ENCODE assay signal across 9 cellular contexts in genomic region chr1:1907098-1907736, GRCh38.
DNase-seq lines count a peak whose midpoint lies in the region; ATAC-seq and TF ChIP-seq lines count a peak whose summit lies in the region.
"Had no signal": no experiment of that assay in that cellular context is flagged by ENCODE, and none has a peak within 500 bp of the region (broad histone marks: within the 10 kb centered on the region; RNA-seq: fewer than 3 reads in every experiment).

No MANE protein-coding gene starts in this region.

- no peak for TF ChIP-seq POLR2A in NB4 (IDR thresholded peaks at IDR 0.05; ENCODE audit: extremely low read depth, insufficient read length)

- H3K27ac Mint-ChIP-seq in T-helper 2 cell treated with Interferon-gamma antibody and Interleukin-4, amounts not matched to agents 5 μg/mL and 100 μg/mL, for 36 hours = no peak overlapping the region
- peak overlapping the region; percentile 75 for H3K27ac Mint-ChIP-seq in stimulated activated naive B cell treated with anti-CD40 and anti-IgM and Interleukin-4, amounts not matched to agents 10 μg/mL and 1 μg/mL and 100 μg/mL, for 72 hours
- no peak overlapping the region for H3K27ac Mint-ChIP-seq in activated T-cell treated with anti-CD3 and anti-CD28 coated beads, Interleukin-2, amount 50 U/mL, for 24 hours

- H3K4me3 ChIP-seq in NB4 (ENCODE audit: low read depth, low read length) = no peak overlapping the region

- ATAC-seq in stimulated activated naive B cell treated with anti-CD40 and anti-IgM and Interleukin-4, amounts not matched to agents 10 μg/mL and 1 μg/mL and 100 μg/mL, for 72 hours (replicated peaks) = peak; percentile 56 to 57
- ATAC-seq in HG03460 (IDR thresholded peaks at IDR 0.05; ENCODE audit: unreplicated experiment) = no peak
- ATAC-seq: naive thymus-derived CD4-positive, alpha-beta T cell had no signal

- peak overlapping the region; percentile 29 for H3K4me3 Mint-ChIP-seq in T-helper 2 cell treated with Interferon-gamma antibody and Interleukin-4, amounts not matched to agents 5 μg/mL and 100 μg/mL, for 36 hours
- peak overlapping the region; percentile 56 to 88 for H3K4me3 Mint-ChIP-seq in stimulated activated naive B cell treated with anti-CD40 and anti-IgM and Interleukin-4, amounts not matched to agents 10 μg/mL and 1 μg/mL and 100 μg/mL, for 72 hours
- H3K4me3 Mint-ChIP-seq in activated T-cell treated with anti-CD3 and anti-CD28 coated beads, Interleukin-2, amount 50 U/mL, for 24 hours = no peak overlapping the region

- no peaks in the 10 kb centered on the region for H3K9me3 Mint-ChIP-seq in T-helper 2 cell treated with Interferon-gamma antibody and Interleukin-4, amounts not matched to agents 5 μg/mL and 100 μg/mL, for 36 hours
- H3K9me3 Mint-ChIP-seq in stimulated activated naive B cell treated with anti-CD40 and anti-IgM and Interleukin-4, amounts not matched to agents 10 μg/mL and 1 μg/mL and 100 μg/mL, for 72 hours = no peaks in the 10 kb centered on the region
- no peaks in the 10 kb centered on the region for H3K9me3 Mint-ChIP-seq in activated T-cell treated with anti-CD3 and anti-CD28 coated beads, Interleukin-2, amount 50 U/mL, for 24 hours

- no peaks in the 10 kb centered on the region for H3K27me3 Mint-ChIP-seq in T-helper 2 cell treated with Interferon-gamma antibody and Interleukin-4, amounts not matched to agents 5 μg/mL and 100 μg/mL, for 36 hours (ENCODE audit: low read depth)
- H3K27me3 Mint-ChIP-seq in stimulated activated naive B cell treated with anti-CD40 and anti-IgM and Interleukin-4, amounts not matched to agents 10 μg/mL and 1 μg/mL and 100 μg/mL, for 72 hours = no peaks in the 10 kb centered on the region
- H3K27me3 Mint-ChIP-seq in activated T-cell treated with anti-CD3 and anti-CD28 coated beads, Interleukin-2, amount 50 U/mL, for 24 hours = no peaks in the 10 kb centered on the region
- H3K27me3 Mint-ChIP-seq: naive thymus-derived CD4-positive, alpha-beta T cell had no signal

- TF ChIP-seq CTCF in NB4 (IDR thresholded peaks at IDR 0.05; ENCODE audit: low read depth, low read length) = no peak

- H3K4me1 Mint-ChIP-seq in T-helper 2 cell treated with Interferon-gamma antibody and Interleukin-4, amounts not matched to agents 5 μg/mL and 100 μg/mL, for 36 hours (ENCODE audit: low read depth) = peaks cover 10% of the 10 kb centered on the region
- peaks cover 20 to 33% of the 10 kb centered on the region in 2 donors for H3K4me1 Mint-ChIP-seq in stimulated activated naive B cell treated with anti-CD40 and anti-IgM and Interleukin-4, amounts not matched to agents 10 μg/mL and 1 μg/mL and 100 μg/mL, for 72 hours
- peaks cover 13% of the 10 kb centered on the region for H3K4me1 Mint-ChIP-seq in activated T-cell treated with anti-CD3 and anti-CD28 coated beads, Interleukin-2, amount 50 U/mL, for 24 hours (ENCODE audit: low read depth)

- H3K36me3 Mint-ChIP-seq in T-helper 2 cell treated with Interferon-gamma antibody and Interleukin-4, amounts not matched to agents 5 μg/mL and 100 μg/mL, for 36 hours (ENCODE audit: low read depth) = no peaks in the 10 kb centered on the region
- no peaks in the 10 kb centered on the region for H3K36me3 Mint-ChIP-seq in stimulated activated naive B cell treated with anti-CD40 and anti-IgM and Interleukin-4, amounts not matched to agents 10 μg/mL and 1 μg/mL and 100 μg/mL, for 72 hours
- H3K36me3 Mint-ChIP-seq in activated T-cell treated with anti-CD3 and anti-CD28 coated beads, Interleukin-2, amount 50 U/mL, for 24 hours (ENCODE audit: low read depth) = no peaks in the 10 kb centered on the region
- H3K36me3 Mint-ChIP-seq: naive thymus-derived CD4-positive, alpha-beta T cell had no signal

- no peak for DNase-seq in T-helper 2 cell treated with Interferon-gamma antibody and Interleukin-4, amounts not matched to agents 5 μg/mL and 100 μg/mL, for 36 hours (ENCODE audit: low spot score)
- DNase-seq in T-helper 2 cell = no peak
- DNase-seq in NB4 (ENCODE audit: low read depth) = peak; percentile 50
- DNase-seq in dedifferentiated amniotic fluid mesenchymal stem cell (ENCODE audit: extremely low spot score) = peak; percentile 53
- DNase-seq in stimulated activated naive B cell treated with anti-CD40 and anti-IgM and Interleukin-4, amounts not matched to agents 10 μg/mL and 1 μg/mL and 100 μg/mL, for 72 hours = peak; percentile 68
- no peak for DNase-seq in activated T-cell treated with anti-CD3 and anti-CD28 coated beads, Interleukin-2, amount 50 U/mL, for 24 hours
- no peak for DNase-seq in stimulated activated naive CD4-positive, alpha-beta T cell (lab: John Stamatoyannopoulos, UW)
- DNase-seq: naive thymus-derived CD4-positive, alpha-beta T cell had no signal

Comparison
In these comparisons a context has a peak if more than half of its experiments do, and no peak if none do; other contexts are left out.
1. DNase-seq: peak in NB4 (single experiment), dedifferentiated amniotic fluid mesenchymal stem cell (single experiment) and stimulated activated naive B cell treated with anti-CD40 and anti-IgM and Interleukin-4, amounts not matched to agents 10 μg/mL and 1 μg/mL and 100 μg/mL, for 72 hours (single experiment); none in T-helper 2 cell treated with Interferon-gamma antibody and Interleukin-4, amounts not matched to agents 5 μg/mL and 100 μg/mL, for 36 hours (single experiment), T-helper 2 cell (0 of 5), activated T-cell treated with anti-CD3 and anti-CD28 coated beads, Interleukin-2, amount 50 U/mL, for 24 hours (single experiment) and stimulated activated naive CD4-positive, alpha-beta T cell (0 of 6).